ENCODE assay signal across 15 cellular contexts in the genomic region with DNA sequence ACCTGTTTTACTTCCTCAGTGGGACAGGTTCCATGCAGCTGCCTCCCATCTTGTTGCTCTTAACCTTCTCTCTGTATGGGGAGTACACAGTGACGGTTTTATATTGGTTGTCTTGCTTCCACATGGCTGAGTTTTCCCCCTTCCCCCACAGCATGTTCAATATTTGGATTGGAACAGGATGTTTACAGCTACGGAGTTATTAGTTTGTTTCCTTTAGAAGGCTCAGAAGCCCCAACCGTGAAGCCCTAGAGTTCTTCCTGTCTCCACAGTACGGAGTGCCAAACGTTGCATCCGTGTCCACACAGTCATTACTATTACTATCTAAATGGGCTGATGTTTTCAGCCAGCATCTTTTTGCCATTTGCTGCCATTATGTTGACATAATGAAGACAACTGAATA.
DNase-seq lines count a peak whose midpoint lies in the region; ATAC-seq and TF ChIP-seq lines count a peak whose summit lies in the region.
"Had no signal": no experiment of that assay in that cellular context is flagged by ENCODE, and none has a peak within 500 bp of the region (broad histone marks: within the 10 kb centered on the region; RNA-seq: fewer than 3 reads in every experiment).

No MANE protein-coding gene starts in this region.

- H3K27me3 Mint-ChIP-seq in nephron progenitor cell (ENCODE audit: low read depth, poor library complexity) = no peaks in the 10 kb centered on the region

- intact Hi-C loops in prostate gland (cut with DNase I) = no loop called here

- WGBS in prostate gland = 46% methylated on average over 6 of the region's 6 CpGs

- DNase-seq in NCI-H2029 (lab: John Stamatoyannopoulos, UW) (peak; percentile 18), NCI-H2029 treated with DMSO at 0.1 percent for 48 hours (lab: John Stamatoyannopoulos, UW) (no peak), LNCaP clone FGC (ENCODE audit: low read depth) (peak; percentile 89), prostate gland (ENCODE audit: low spot score) (peak; percentile 48), nephron progenitor cell (no peak), HT-29 (ENCODE audit: low spot score) (no peak)
- DNase-seq: EL, H7, NCI-H2107, NCI-H2227 treated with DMSO at 0.1 percent for 48 hours, NCI-H526, SW 1271 had no signal

- H3K4me1 ChIP-seq in prostate gland (replicated peaks) = peaks cover 9% of the 10 kb centered on the region

- no peak for ATAC-seq in HG02571 (IDR thresholded peaks at IDR 0.05; ENCODE audit: unreplicated experiment)
- ATAC-seq: Panc1 had no signal

- H3K4me1 Mint-ChIP-seq in nephron progenitor cell = peaks cover 4% of the 10 kb centered on the region

- no peaks in the 10 kb centered on the region for H3K36me3 Mint-ChIP-seq in nephron progenitor cell (ENCODE audit: low read depth)

- no peaks in the 10 kb centered on the region for H3K9me3 ChIP-seq in prostate gland

- no peak for TF ChIP-seq POLR2A in prostate gland (IDR thresholded peaks at IDR 0.05)

- H3K4me3 Mint-ChIP-seq in nephron progenitor cell = no peak overlapping the region

- no peaks in the 10 kb centered on the region for H3K9me3 Mint-ChIP-seq in nephron progenitor cell

- H3K27me3 ChIP-seq in prostate gland (replicated peaks; ENCODE audit: insufficient read depth) = no peaks in the 10 kb centered on the region

- peak overlapping the region in 1 of 2 donors; percentile 12 for H3K27ac ChIP-seq in prostate gland

- TF ChIP-seq CTCF in LNCaP clone FGC (IDR thresholded peaks at IDR 0.05; ENCODE audit: control insufficient read depth, extremely low read depth, insufficient read depth) (no peak), prostate gland (IDR thresholded peaks at IDR 0.05) (no peak), nephron progenitor cell (IDR thresholded peaks at IDR 0.05) (no peak)

- H3K4me3 ChIP-seq in LNCaP clone FGC (ENCODE audit: low read depth, low read length) (peak overlapping the region; percentile 39; the same call in 1 of the 2 replicates), prostate gland (no peak overlapping the region)

- H3K27ac Mint-ChIP-seq in nephron progenitor cell = no peak overlapping the region

- H3K36me3 ChIP-seq in prostate gland = no peaks in the 10 kb centered on the region

TF ChIP-seq in PFSK-1, 5 proteins besides CTCF, POLR2A, EP300 and RAD21:
- TF ChIP-seq FOXP2 (optimal IDR thresholded peaks at IDR 0.05; ENCODE audit: borderline replicate concordance, extremely low read depth, extremely low read length, insufficient read depth) = peak; percentile 77
- TF ChIP-seq TAF1 (IDR thresholded peaks at IDR 0.05; ENCODE audit: borderline replicate concordance, insufficient read depth, low read length) = no peak

Comparison
In these comparisons a context has a peak if more than half of its experiments do, and no peak if none do; other contexts are left out.
1. DNase-seq: peak in NCI-H2029 (single experiment), LNCaP clone FGC (single experiment) and prostate gland (single experiment); none in NCI-H2029 treated with DMSO at 0.1 percent for 48 hours (single experiment), nephron progenitor cell (single experiment) and HT-29 (single experiment).